Comparison of ENCODE assay signal across 8 cellular contexts in genomic region chr6:116531675-116532570, GRCh38. TPM values are rescaled to one million over a fixed set of nuclear protein-coding genes. Genes with fewer than 3 reads are reported as not detected.
DNase-seq lines count a peak whose midpoint lies in the region; ATAC-seq and TF ChIP-seq lines count a peak whose summit lies in the region.

No MANE protein-coding gene starts in this region.

- peak; percentile 35 for DNase-seq in GM06990 (ENCODE audit: extremely low read depth, insufficient read length)
- DNase-seq in GM23338 (ENCODE audit: low spot score), result peak; percentile 88
- peak; percentile 9 for DNase-seq in MG63
- peak; percentile 56 for DNase-seq in SW480 (ENCODE audit: low spot score)
- DNase-seq in amniotic epithelial cell (ENCODE audit: low read depth), result peak; percentile 70
- DNase-seq in hepatic stellate cell (ENCODE audit: low spot score), result peak; percentile 25
- DNase-seq in stimulated activated CD4-positive, alpha-beta T cell treated with anti-CD3 and anti-CD28 coated beads, Interleukin-12 subunit alpha, Interleukin-12 subunit beta, amount 100 ng/mL, for 24 hours (ENCODE audit: low read depth in 2 of 2), result peak; percentile 16 to 41
- no peak for DNase-seq in GOT3 (lab: John Stamatoyannopoulos, UW)

- H3F3A ChIP-seq in GM23338 (replicated peaks; ENCODE audit: low read depth), result no peaks in the 10 kb centered on the region

- H3K36me3 ChIP-seq in GM06990 (ENCODE audit: control insufficient read depth, insufficient read depth, low read length) (no peaks in the 10 kb centered on the region), GM23338 (ENCODE audit: insufficient read depth) (no peaks in the 10 kb centered on the region), MG63 (no peaks in the 10 kb centered on the region)

- H3K9me3 ChIP-seq in MG63, result no peaks in the 10 kb centered on the region

- no peaks in the 10 kb centered on the region for H3K9me3 Mint-ChIP-seq in GM23338

- no peaks in the 10 kb centered on the region for H3K36me3 Mint-ChIP-seq in GM23338 (ENCODE audit: low read depth)

- peaks cover 44% of the 10 kb centered on the region for H3K4me1 ChIP-seq in GM23338 (ENCODE audit: insufficient read depth)

- H2AFZ ChIP-seq in GM23338, result no peak overlapping the region

- H3K27me3 Mint-ChIP-seq in GM23338 (ENCODE audit: insufficient read depth, low read depth, poor library complexity), result peaks cover 5% of the 10 kb centered on the region

- no peaks in the 10 kb centered on the region for H4K20me1 ChIP-seq in GM23338 (replicated peaks; ENCODE audit: insufficient read depth)

- no peak overlapping the region for H3K4me2 ChIP-seq in GM23338

- peak; percentile 65 for ATAC-seq in GM23338

- H3K27me3 ChIP-seq in GM06990 (replicated peaks; ENCODE audit: control insufficient read depth, insufficient read depth, low read length) (no peaks in the 10 kb centered on the region), GM23338 (ENCODE audit: insufficient read depth) (no peaks in the 10 kb centered on the region), MG63 (peaks cover 15% of the 10 kb centered on the region)

- H3K4me1 Mint-ChIP-seq in GM23338, result peaks cover 42% of the 10 kb centered on the region

- TF ChIP-seq CTCF in GM06990 (IDR thresholded peaks at IDR 0.05; ENCODE audit: insufficient read depth, low read length, poor library complexity, severe bottlenecking), result peak; percentile 70
- TF ChIP-seq CTCF in GM23338 (conservative IDR thresholded peaks at IDR 0.05; ENCODE audit: low read depth in 2 of 2), result peak; percentile 83 to 86

- H3K79me2 ChIP-seq in GM23338 (replicated peaks; ENCODE audit: insufficient read depth), result no peaks in the 10 kb centered on the region

- no peaks in the 10 kb centered on the region for H3K9me2 ChIP-seq in GM23338 (ENCODE audit: insufficient read depth)

- H3K4me3 ChIP-seq in GM06990 (replicated peaks; ENCODE audit: low read depth, low read length), result no peak overlapping the region
- no peak overlapping the region for H3K4me3 ChIP-seq in GM23338
- H3K4me3 ChIP-seq in MG63, result no peak overlapping the region

- no peak overlapping the region for H3K27ac Mint-ChIP-seq in GM23338

- H3K27ac ChIP-seq in GM23338 (ENCODE audit: low read depth), result no peak overlapping the region

- no peak overlapping the region for H3K4me3 Mint-ChIP-seq in GM23338

TF ChIP-seq in GM23338, 12 proteins besides CTCF, POLR2A, EP300 and RAD21:
- no peak for TF ChIP-seq ZNF114 (CRISPR knock-in tag; IDR thresholded peaks at IDR 0.05)
- TF ChIP-seq NANOG (IDR thresholded peaks at IDR 0.05; ENCODE audit: borderline replicate concordance), result no peak

RNA-seq across cellular contexts. Expression of gene TRAPPC3L, which starts 13.6 kb away (rescaled TPM):
- total RNA-seq in GM23338 (2014; rRNA removed; shearing (Covaris generic)), result not detected in 2 replicates
- polyA plus RNA-seq in GM23338 (2016; fragmentation: Nextera tagmentation; extraction: Ambion mirVana), result not detected in 2 replicates
- not detected in 2 replicates for total RNA-seq in MG63 (2014; rRNA removed; shearing (Covaris generic); ENCODE audit: low replicate concordance)

RNA-seq across cellular contexts. Expression of gene CALHM5, which starts 20.5 kb away (rescaled TPM):
- 0.10 and 0.16 TPM in 2 replicates for total RNA-seq in GM23338 (2014; rRNA removed; shearing (Covaris generic))
- polyA plus RNA-seq in GM23338 (2016; fragmentation: Nextera tagmentation; extraction: Ambion mirVana), result 0.02 and 0.03 TPM in 2 replicates
- total RNA-seq in MG63 (2014; rRNA removed; shearing (Covaris generic); ENCODE audit: low replicate concordance), result 0.49 and 0.81 TPM in 2 replicates

RNA-seq across cellular contexts. Expression of gene CALHM4, which starts 21.6 kb away (rescaled TPM):
- not detected in 2 replicates for total RNA-seq in GM23338 (2014; rRNA removed; shearing (Covaris generic))
- polyA plus RNA-seq in GM23338 (2016; fragmentation: Nextera tagmentation; extraction: Ambion mirVana), result not detected in 2 replicates
- total RNA-seq in MG63 (2014; rRNA removed; shearing (Covaris generic); ENCODE audit: low replicate concordance), result not detected in 2 replicates

RNA-seq across cellular contexts. Expression of gene RWDD1, which starts 39.4 kb away (rescaled TPM):
- 20.2 and 24.0 TPM in 2 replicates for total RNA-seq in GM23338 (2014; rRNA removed; shearing (Covaris generic))
- 171 TPM in 2 replicates for polyA plus RNA-seq in GM23338 (2016; fragmentation: Nextera tagmentation; extraction: Ambion mirVana)
- total RNA-seq in MG63 (2014; rRNA removed; shearing (Covaris generic); ENCODE audit: low replicate concordance), result 45.3 and 131 TPM in 2 replicates
